Comparison of ENCODE assay signal across 1 cellular context in genomic region chr1:1080122-1080753, GRCh38.
TF ChIP-seq lines count a peak whose summit lies in the region.

No MANE protein-coding gene starts in this region.

TF ChIP-seq in GM12878, 131 proteins besides CTCF, POLR2A, EP300 and RAD21 (continued from another document):
- TF ChIP-seq CHD2 (IDR thresholded peaks at IDR 0.05; ENCODE audit: borderline replicate concordance, low read depth, low read length) (no peak), KAT2A (conservative IDR thresholded peaks at IDR 0.05; ENCODE audit: control insufficient read depth, low read depth, low read length) (no peak), CREM (IDR thresholded peaks at IDR 0.05; ENCODE audit: low read depth) (no peak), SREBF1 (IDR thresholded peaks at IDR 0.05; ENCODE audit: low read length) (no peak), ATF3 (IDR thresholded peaks at IDR 0.05; ENCODE audit: borderline replicate concordance, extremely low read depth, low read depth, low read length) (peak; percentile 56; the same call in 1 of the 2 replicates), RB1 (IDR thresholded peaks at IDR 0.05; ENCODE audit: borderline replicate concordance) (no peak), USF1 (IDR thresholded peaks at IDR 0.05; ENCODE audit: borderline replicate concordance, extremely low read length, insufficient read depth, low read depth, low read length) (peak; percentile 97), E2F8 (IDR thresholded peaks at IDR 0.05; ENCODE audit: low read depth, partially characterized antibody) (no peak), BHLHE40 (IDR thresholded peaks at IDR 0.05; ENCODE audit: borderline replicate concordance in 1 of 2, low read depth in 2 of 2, low read length in 1 of 2) (no peak), RAD51 (IDR thresholded peaks at IDR 0.05) (peak; percentile 73), POLR2AphosphoS2 (IDR thresholded peaks at IDR 0.05; ENCODE audit: low read depth, low read length) (0 out of 2 replicates have a peak, but pooled peaks have one; percentile 25), FOXM1 (IDR thresholded peaks at IDR 0.05; ENCODE audit: low read depth, low read length) (no peak)
